13 cellular contexts compared by ENCODE assay signal in genomic region chr2:20190170-20190569, GRCh38.
"Had no signal": no experiment of that assay in that cellular context is flagged by ENCODE, and none has a peak within 500 bp of the region (broad histone marks: within the 10 kb centered on the region; RNA-seq: fewer than 3 reads in every experiment).

No MANE protein-coding gene starts in this region.

- H3K9me3 Mint-ChIP-seq: activated CD8-positive, alpha-beta T cell treated with anti-CD3 and anti-CD28 coated beads for 36 hours; activated naive CD8-positive, alpha-beta T cell treated with anti-CD3 and anti-CD28 coated beads, Interleukin-2, amount 10 ng/mL, durations not matched to agents 7 days and 5 days; activated T-cell treated with anti-CD3 and anti-CD28 coated beads, Interleukin-2, amount 50 U/mL, for 72 hours; mesothelial cell of epicardium had no signal

- ATAC-seq: activated CD8-positive, alpha-beta T cell treated with anti-CD3 and anti-CD28 coated beads for 36 hours; activated T-cell treated with anti-CD3 and anti-CD28 coated beads, Interleukin-2, amount 50 U/mL, for 72 hours; psoas muscle; stimulated activated naive CD8-positive, alpha-beta T cell treated with anti-CD3 and anti-CD28 coated beads, Interleukin-15, Interleukin-2, amounts not matched to agents 100 U/mL and 50 U/mL, for 24 hours; upper lobe of right lung had no signal

- H3K27me3 ChIP-seq: sigmoid colon, upper lobe of right lung had no signal

- H3K9me3 ChIP-seq: psoas muscle, upper lobe of right lung had no signal

- H3K4me1 ChIP-seq: psoas muscle had no signal

- H3K4me1 Mint-ChIP-seq: activated naive CD8-positive, alpha-beta T cell treated with anti-CD3 and anti-CD28 coated beads, Interleukin-2, amount 10 ng/mL, durations not matched to agents 7 days and 5 days had no signal

- H3K4me3 Mint-ChIP-seq: activated CD8-positive, alpha-beta T cell treated with anti-CD3 and anti-CD28 coated beads for 36 hours; activated naive CD8-positive, alpha-beta T cell treated with anti-CD3 and anti-CD28 coated beads, Interleukin-2, amount 10 ng/mL, durations not matched to agents 7 days and 5 days; activated T-cell treated with anti-CD3 and anti-CD28 coated beads, Interleukin-2, amount 50 U/mL, for 72 hours; mesothelial cell of epicardium had no signal

- DNase-seq: activated CD8-positive, alpha-beta memory T cell treated with anti-CD3 and anti-CD28 coated beads, Interleukin-2, amount 50 U/mL, for 4 hours; activated CD8-positive, alpha-beta T cell treated with anti-CD3 and anti-CD28 coated beads for 36 hours; activated naive CD8-positive, alpha-beta T cell treated with anti-CD3 and anti-CD28 coated beads, Interleukin-2, amount 10 ng/mL, durations not matched to agents 7 days and 5 days; activated T-cell treated with anti-CD3 and anti-CD28 coated beads, Interleukin-2, amount 50 U/mL, for 72 hours; anterior cingulate cortex; hippocampal formation; psoas muscle; sigmoid colon; stimulated activated CD4-positive, alpha-beta T cell treated with anti-CD3 and anti-CD28 coated beads, Interleukin-12 subunit alpha, Interleukin-12 subunit beta, amount 100 ng/mL, for 4 hours; stimulated activated naive CD8-positive, alpha-beta T cell treated with anti-CD3 and anti-CD28 coated beads, Interleukin-15, Interleukin-2, amounts not matched to agents 100 U/mL and 50 U/mL, for 24 hours; T-helper 9 cell; upper lobe of right lung had no signal

- H3K36me3 Mint-ChIP-seq: activated naive CD8-positive, alpha-beta T cell treated with anti-CD3 and anti-CD28 coated beads, Interleukin-2, amount 10 ng/mL, durations not matched to agents 7 days and 5 days; mesothelial cell of epicardium had no signal

- H3K4me3 ChIP-seq: psoas muscle, sigmoid colon, upper lobe of right lung had no signal

- H3K27ac ChIP-seq: psoas muscle, sigmoid colon, upper lobe of right lung had no signal

- H3K27me3 Mint-ChIP-seq: activated CD8-positive, alpha-beta T cell treated with anti-CD3 and anti-CD28 coated beads for 36 hours; activated naive CD8-positive, alpha-beta T cell treated with anti-CD3 and anti-CD28 coated beads, Interleukin-2, amount 10 ng/mL, durations not matched to agents 7 days and 5 days had no signal

- H3K27ac Mint-ChIP-seq: activated CD8-positive, alpha-beta T cell treated with anti-CD3 and anti-CD28 coated beads for 36 hours; activated naive CD8-positive, alpha-beta T cell treated with anti-CD3 and anti-CD28 coated beads, Interleukin-2, amount 10 ng/mL, durations not matched to agents 7 days and 5 days; activated T-cell treated with anti-CD3 and anti-CD28 coated beads, Interleukin-2, amount 50 U/mL, for 72 hours had no signal

- H3K36me3 ChIP-seq: sigmoid colon, upper lobe of right lung had no signal
